In genomic region chr17:38916771-38917170, GRCh38 we compare ENCODE assay signal across 18 cellular contexts. TPM values are rescaled to one million over a fixed set of nuclear protein-coding genes. Genes with fewer than 3 reads are reported as not detected.
DNase-seq lines count a peak whose midpoint lies in the region; ATAC-seq and TF ChIP-seq lines count a peak whose summit lies in the region.
"Had no signal": no experiment of that assay in that cellular context is flagged by ENCODE, and none has a peak within 500 bp of the region (broad histone marks: within the 10 kb centered on the region; RNA-seq: fewer than 3 reads in every experiment).

No MANE protein-coding gene starts in this region.

- DNase-seq in Calu3 = no peak
- no peak for DNase-seq in T-cell
- DNase-seq in endodermal cell = no peak
- DNase-seq in sciatic nerve (ENCODE audit: low spot score) = peak; percentile 22
- no peak for DNase-seq in caudate nucleus (lab: John Stamatoyannopoulos, UW)
- DNase-seq: cerebellar nuclear complex, EL, NCI-H1694, NCI-H526 treated with DMSO at 0.1 percent for 48 hours had no signal

- no peak for ATAC-seq in T-cell (replicated peaks in 1 of 4)
- ATAC-seq in sciatic nerve = no peak
- no peak for ATAC-seq in GM18907 (IDR thresholded peaks at IDR 0.05; ENCODE audit: unreplicated experiment)
- ATAC-seq in HG02885 (IDR thresholded peaks at IDR 0.05; ENCODE audit: poor library complexity, unreplicated experiment) = no peak

- 74 to 84% methylated on average over 5 to 8 of the region's 8 CpGs for whole genome bisulfite sequencing in endodermal cell (ENCODE audit: insufficient coverage in 1 of 2, insufficient read length in 1 of 2), 2 experiments

- TF ChIP-seq CTCF in Calu3 (IDR thresholded peaks at IDR 0.05; ENCODE audit: unreplicated experiment) = no peak
- TF ChIP-seq CTCF in endodermal cell (conservative IDR thresholded peaks at IDR 0.05) = no peak

- POLR2A ChIA-PET in T-cell (lab: Charles Lee) = interaction anchor here in 1 of 2 donors (0.6 kb wide), 1 partner anchor 153 kb away, joined by 5 read pairs; no protein-coding TSS in a partner anchor

- CTCF ChIA-PET in Calu3 (lab: Charles Lee) (interaction anchor here (0.6 to 1.4 kb wide), 5 partner anchors 47 to 1040 kb away, joined by 3 to 7 read pairs (median 5); no protein-coding TSS in a partner anchor), T-cell (lab: Charles Lee) (interaction anchor here in 1 of 2 donors (0.7 kb wide), 1 partner anchor 115 kb away, joined by 3 read pairs; no protein-coding TSS in a partner anchor)

- H3K9ac ChIP-seq in endodermal cell (ENCODE audit: extremely low read depth, low read length, poor library complexity, severe bottlenecking) = no peak overlapping the region
- H3K9ac ChIP-seq: BLaER1 treated with 17β-estradiol and CSF1 and Interleukin-3, amounts not matched to agents 10 nM and 100 nM had no signal

- H3K27ac ChIP-seq in endodermal cell (ENCODE audit: low read depth, low read length) (no peak overlapping the region), caudate nucleus (ENCODE audit: low read depth, low read length) (no peak overlapping the region)
- H3K27ac ChIP-seq: prostate gland had no signal

- BruUV-seq in Calu3 (replicated peaks; lab: Mats Ljungman, UMichigan) = no TSS peak

- H3K27me3 Mint-ChIP-seq in Calu3 (ENCODE audit: unreplicated experiment) (no peaks in the 10 kb centered on the region), T-cell (no peaks in the 10 kb centered on the region), endodermal cell (ENCODE audit: insufficient read depth) (no peaks in the 10 kb centered on the region)

- H3K9me3 ChIP-seq in endodermal cell (ENCODE audit: control insufficient read depth, low read length) = no peaks in the 10 kb centered on the region
- H3K9me3 ChIP-seq: BLaER1 treated with 17β-estradiol and CSF1 and Interleukin-3, amounts not matched to agents 10 nM and 100 nM; prostate gland had no signal

- intact Hi-C loops in Calu3 (cut with micrococcal nuclease; ENCODE audit: unreplicated experiment) = no loop called here
- intact Hi-C loops in sciatic nerve (cut with DNase I) = no loop called here

- H3K4me1 Mint-ChIP-seq in Calu3 (ENCODE audit: low read depth, unreplicated experiment) (no peaks in the 10 kb centered on the region), T-cell (peaks cover 13 to 24% (median 17%) of the 10 kb centered on the region in 3 donors), endodermal cell (peaks cover 5% of the 10 kb centered on the region)

- peaks cover 82% of the 10 kb centered on the region for H3K36me3 ChIP-seq in endodermal cell (ENCODE audit: control insufficient read depth, insufficient read depth, low read length)

- H3K27me3 ChIP-seq in endodermal cell (ENCODE audit: control insufficient read depth, insufficient read depth, low read length, poor library complexity, severe bottlenecking) = no peaks in the 10 kb centered on the region
- H3K27me3 ChIP-seq: BLaER1 treated with 17β-estradiol and CSF1 and Interleukin-3, amounts not matched to agents 10 nM and 100 nM had no signal

- H3K4me3 Mint-ChIP-seq in Calu3 (ENCODE audit: low read depth, unreplicated experiment) (no peak overlapping the region), T-cell (no peak overlapping the region), endodermal cell (no peak overlapping the region)

- H3K36me3 Mint-ChIP-seq in Calu3 (ENCODE audit: insufficient read depth, unreplicated experiment) = peaks cover 90% of the 10 kb centered on the region
- peaks cover 39% of the 10 kb centered on the region for H3K36me3 Mint-ChIP-seq in T-cell
- peaks cover 68% of the 10 kb centered on the region for H3K36me3 Mint-ChIP-seq in endodermal cell (ENCODE audit: low read depth)

- H3K4me3 ChIP-seq in endodermal cell (ENCODE audit: low read length) = no peak overlapping the region
- H3K4me3 ChIP-seq: BLaER1 treated with 17β-estradiol and CSF1 and Interleukin-3, amounts not matched to agents 10 nM and 100 nM; prostate gland had no signal

- H3K27ac Mint-ChIP-seq in Calu3 (ENCODE audit: unreplicated experiment) (peak overlapping the region; percentile 3), T-cell (peak overlapping the region; percentile 31 to 82), endodermal cell (peak overlapping the region; percentile 71)

- no peaks in the 10 kb centered on the region for H3K9me3 Mint-ChIP-seq in Calu3 (ENCODE audit: low read depth, unreplicated experiment)
- no peaks in the 10 kb centered on the region for H3K9me3 Mint-ChIP-seq in T-cell
- no peaks in the 10 kb centered on the region for H3K9me3 Mint-ChIP-seq in endodermal cell

- H3K4me1 ChIP-seq in endodermal cell (ENCODE audit: control insufficient read depth, insufficient read depth, low read length) = peaks cover 5% of the 10 kb centered on the region
- H3K4me1 ChIP-seq: prostate gland had no signal

RNA-seq across cellular contexts. Expression of gene LASP1, which starts 46.9 kb away (rescaled TPM):
- total RNA-seq in Calu3 (2022) (479 and 558 TPM in 2 replicates), T-cell (100 to 1,000 TPM in 4 of 5 donors, 10 to 100 TPM in 1; 97.2 to 157 (median 122) TPM), endodermal cell (100 to 1,000 TPM; 168 to 177 TPM), sciatic nerve (127 TPM)
- 102 TPM for polyA plus RNA-seq in endodermal cell (2013, experiment 1 of 2)
- 102 TPM for polyA plus RNA-seq in endodermal cell (2013, experiment 2 of 2)

RNA-seq across cellular contexts. Expression of gene FBXO47, which starts 50.4 kb away (rescaled TPM):
- total RNA-seq in Calu3 (2022) = not detected in 2 replicates
- total RNA-seq in T-cell = not detected
- total RNA-seq in endodermal cell = not detected
- polyA plus RNA-seq in endodermal cell (2013, experiment 1 of 2) = not detected
- not detected for polyA plus RNA-seq in endodermal cell (2013, experiment 2 of 2)
- not detected for total RNA-seq in sciatic nerve
- total RNA-seq: epithelial cell of proximal tubule, LHCN-M2, mucosa of gallbladder had no signal
- polyA plus RNA-seq: keratinocyte, thymus had no signal

Comparison
In these comparisons a context has a peak if more than half of its experiments do, and no peak if none do; other contexts are left out.
1. H3K27ac Mint-ChIP-seq: peak in every context shown above with its lines; median percentile 71 in endodermal cell; 56 in T-cell; 3 in Calu3.